In the genomic region with DNA sequence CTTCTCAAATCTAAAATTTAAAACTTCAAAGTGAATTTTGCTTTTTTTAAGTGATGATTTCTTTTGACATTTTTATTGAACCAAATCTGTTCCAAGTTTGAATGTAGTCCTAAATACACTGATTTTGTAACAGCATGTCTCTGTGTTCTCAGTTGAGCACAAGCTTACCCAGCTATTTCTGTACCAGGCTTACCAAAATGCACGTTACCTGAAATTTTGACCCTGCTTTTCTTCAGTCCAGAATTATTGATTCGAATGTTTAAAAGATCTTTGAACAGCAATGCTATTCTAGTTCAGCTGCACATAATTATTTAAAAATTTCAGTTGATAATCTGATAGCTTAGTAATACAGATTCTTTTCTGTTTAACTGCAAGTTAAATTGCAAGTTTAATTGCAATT, we compare ENCODE assay signal across 21 cellular contexts. TPM values are rescaled to one million over a fixed set of nuclear protein-coding genes. Genes with fewer than 3 reads are reported as not detected.
A peak's percentile ranks its signal among the peaks of the same experiment; 100 is the strongest.
DNase-seq lines count a peak whose midpoint lies in the region; ATAC-seq, FAIRE-seq and TF ChIP-seq lines count a peak whose summit lies in the region.
"Had no signal": no experiment of that assay in that cellular context is flagged by ENCODE, and none has a peak within 500 bp of the region (broad histone marks: within the 10 kb centered on the region; RNA-seq: fewer than 3 reads in every experiment).

No MANE protein-coding gene starts in this region.

- DNase-seq in HepG2 (ENCODE audit: low spot score), result no peak
- no peak for DNase-seq in right lobe of liver
- DNase-seq in activated T-helper 1 cell treated with anti-CD3 and anti-CD28 coated beads, Interleukin-12 subunit alpha, Interleukin-12 subunit beta, Interleukin-2, Interleukin-4 antibody, amounts not matched to agents 30 ng/mL and 10 ng/mL and 1 ng/mL, durations not matched to agents 14 hours and 24 hours and 36 hours (ENCODE audit: low spot score), result no peak
- DNase-seq in stimulated activated effector memory CD8-positive, alpha-beta T cell treated with anti-CD3 and anti-CD28 coated beads, Interleukin-12 subunit alpha, Interleukin-12 subunit beta, amount 100 ng/mL, for 72 hours (ENCODE audit: low spot score in 2 of 2), result no peak
- DNase-seq: AML-193; Caco-2; Calu3; CD4-positive, alpha-beta T cell; CD8-positive, alpha-beta T cell; DMS79 treated with DMSO at 0.1 percent for 48 hours; GF-D8 had no signal

- no peak overlapping the region for H3K4me3 Mint-ChIP-seq in activated T-helper 1 cell treated with anti-CD3 and anti-CD28 coated beads, Interleukin-12 subunit alpha, Interleukin-12 subunit beta, Interleukin-2, Interleukin-4 antibody, amounts not matched to agents 30 ng/mL and 10 ng/mL and 1 ng/mL, durations not matched to agents 14 hours and 24 hours and 36 hours
- no peak overlapping the region for H3K4me3 Mint-ChIP-seq in stimulated activated effector memory CD8-positive, alpha-beta T cell treated with anti-CD3 and anti-CD28 coated beads, Interleukin-12 subunit alpha, Interleukin-12 subunit beta, amount 100 ng/mL, for 72 hours
- H3K4me3 Mint-ChIP-seq: B cell; CD4-positive, alpha-beta T cell; CD8-positive, alpha-beta T cell had no signal

- no peaks in the 10 kb centered on the region for H3K27me3 Mint-ChIP-seq in activated T-helper 1 cell treated with anti-CD3 and anti-CD28 coated beads, Interleukin-12 subunit alpha, Interleukin-12 subunit beta, Interleukin-2, Interleukin-4 antibody, amounts not matched to agents 30 ng/mL and 10 ng/mL and 1 ng/mL, durations not matched to agents 14 hours and 24 hours and 36 hours (ENCODE audit: insufficient read depth)
- H3K27me3 Mint-ChIP-seq: B cell; CD4-positive, alpha-beta T cell had no signal

- H3K27ac ChIP-seq in liver (ENCODE audit: low read depth in 1 of 2, low read length in 2 of 2) (no peak overlapping the region), HepG2 (ENCODE audit: extremely low read length, insufficient read depth, low read length) (no peak overlapping the region), right lobe of liver (peak overlapping the region in 2 of 3 donors; percentile 54 to 66)
- H3K27ac ChIP-seq: 22Rv1; A549; BLaER1 treated with 17β-estradiol and CSF1 and Interleukin-3, amounts not matched to agents 10 nM and 100 nM; C4-2B had no signal

- H3K4me3 ChIP-seq in liver (ENCODE audit: low read depth in 1 of 3, low read length in 3 of 3) (no peak overlapping the region), HepG2 (replicated peaks in 1 of 3; ENCODE audit: insufficient read depth in 1 of 3, low read depth in 2 of 3, low read length in 3 of 3) (no peak overlapping the region), right lobe of liver (no peak overlapping the region)
- H3K4me3 ChIP-seq: A549; BLaER1 treated with 17β-estradiol and CSF1 and Interleukin-3, amounts not matched to agents 10 nM and 100 nM had no signal

- no peak overlapping the region for H3K27ac Mint-ChIP-seq in activated T-helper 1 cell treated with anti-CD3 and anti-CD28 coated beads, Interleukin-12 subunit alpha, Interleukin-12 subunit beta, Interleukin-2, Interleukin-4 antibody, amounts not matched to agents 30 ng/mL and 10 ng/mL and 1 ng/mL, durations not matched to agents 14 hours and 24 hours and 36 hours
- H3K27ac Mint-ChIP-seq in stimulated activated effector memory CD8-positive, alpha-beta T cell treated with anti-CD3 and anti-CD28 coated beads, Interleukin-12 subunit alpha, Interleukin-12 subunit beta, amount 100 ng/mL, for 72 hours, result no peak overlapping the region
- H3K27ac Mint-ChIP-seq: B cell; CD4-positive, alpha-beta T cell; CD8-positive, alpha-beta T cell had no signal

- H3K4me2 ChIP-seq in HepG2 (ENCODE audit: low read depth, low read length), result no peak overlapping the region
- H3K4me2 ChIP-seq: A549; BLaER1 treated with 17β-estradiol and CSF1 and Interleukin-3, amounts not matched to agents 10 nM and 100 nM had no signal

- H3K36me3 ChIP-seq in liver (ENCODE audit: control insufficient read depth in 4 of 4, insufficient read depth in 3 of 4, low read depth in 1 of 4, low read length in 3 of 4) (peaks cover 4 to 27% (median 17%) of the 10 kb centered on the region in 4 donors), HepG2 (replicated peaks in 1 of 2; ENCODE audit: control insufficient read depth in 1 of 2, insufficient read depth in 2 of 2, low read length in 2 of 2) (peaks cover 1 to 17% of the 10 kb centered on the region in 2 experiments), right lobe of liver (peaks cover 0 to 51% (median 9%) of the 10 kb centered on the region in 4 donors)

- TF ChIP-seq CTCF in liver (IDR thresholded peaks at IDR 0.05; ENCODE audit: low read depth, low read length, missing input control) (no peak), HepG2 (CRISPR knock-in tag; IDR thresholded peaks at IDR 0.05) (no peak), right lobe of liver (IDR thresholded peaks at IDR 0.05) (no peak)

- TF ChIP-seq POLR2A in HepG2 (IDR thresholded peaks at IDR 0.05; ENCODE audit: insufficient read depth in 1 of 2, low read depth in 2 of 2, low read length in 2 of 2) (no peak), right lobe of liver (IDR thresholded peaks at IDR 0.05) (no peak)

- ATAC-seq in HepG2 (no peak), right lobe of liver (peak; percentile 74 to 92 (median 85))
- no peak for ATAC-seq in stimulated activated effector memory CD8-positive, alpha-beta T cell treated with anti-CD3 and anti-CD28 coated beads, Interleukin-12 subunit alpha, Interleukin-12 subunit beta, amount 100 ng/mL, for 72 hours
- ATAC-seq: A549; CD8-positive, alpha-beta T cell had no signal

- H3K4me1 ChIP-seq in liver (ENCODE audit: control insufficient read depth in 4 of 4, insufficient read depth in 4 of 4, low read length in 3 of 4) (peaks cover 3 to 14% (median 9%) of the 10 kb centered on the region in 4 donors), HepG2 (ENCODE audit: insufficient read depth, low read length) (no peaks in the 10 kb centered on the region), right lobe of liver (peaks cover 0 to 23% (median 10%) of the 10 kb centered on the region in 4 donors)
- H3K4me1 ChIP-seq: A549, Caco-2 had no signal

- no peaks in the 10 kb centered on the region for H4K20me1 ChIP-seq in HepG2 (ENCODE audit: insufficient read depth, low read length)
- H4K20me1 ChIP-seq: BLaER1 treated with 17β-estradiol and CSF1 and Interleukin-3, amounts not matched to agents 10 nM and 100 nM had no signal

- H3K36me3 Mint-ChIP-seq in activated T-helper 1 cell treated with anti-CD3 and anti-CD28 coated beads, Interleukin-12 subunit alpha, Interleukin-12 subunit beta, Interleukin-2, Interleukin-4 antibody, amounts not matched to agents 30 ng/mL and 10 ng/mL and 1 ng/mL, durations not matched to agents 14 hours and 24 hours and 36 hours (ENCODE audit: low read depth), result peaks cover 25% of the 10 kb centered on the region
- H3K36me3 Mint-ChIP-seq in stimulated activated effector memory CD8-positive, alpha-beta T cell treated with anti-CD3 and anti-CD28 coated beads, Interleukin-12 subunit alpha, Interleukin-12 subunit beta, amount 100 ng/mL, for 72 hours, result peaks cover 82% of the 10 kb centered on the region

- H3K9me3 ChIP-seq in liver (ENCODE audit: control insufficient read depth in 4 of 4, low read length in 3 of 4), result no peaks in the 10 kb centered on the region
- H3K9me3 ChIP-seq in HepG2 (ENCODE audit: low read length), result no peaks in the 10 kb centered on the region
- no peaks in the 10 kb centered on the region for H3K9me3 ChIP-seq in right lobe of liver
- H3K9me3 ChIP-seq: A549, Caco-2 had no signal

- POLR2A ChIA-PET in HepG2 (lab: Yijun Ruan, JAX), result no interaction called here

- TF ChIP-seq EP300 in HepG2 (IDR thresholded peaks at IDR 0.05; ENCODE audit: low read depth in 2 of 2, low read length in 2 of 2), result no peak
- TF ChIP-seq EP300 in HepG2 (CRISPR knock-in tag; IDR thresholded peaks at IDR 0.05; ENCODE audit: borderline replicate concordance), result no peak

- intact Hi-C loops in HepG2 (cut with micrococcal nuclease; ENCODE audit: unreplicated experiment), result no loop called here
- intact Hi-C loops in right lobe of liver (cut with DNase I), result no loop called here
- intact Hi-C loops in activated T-helper 1 cell treated with anti-CD3 and anti-CD28 coated beads, Interleukin-12 subunit alpha, Interleukin-12 subunit beta, Interleukin-2, Interleukin-4 antibody, amounts not matched to agents 30 ng/mL and 10 ng/mL and 1 ng/mL, durations not matched to agents 14 hours and 24 hours and 36 hours (cut with micrococcal nuclease), result no loop called here

- H3K27me3 ChIP-seq in liver (ENCODE audit: control insufficient read depth in 4 of 4, insufficient read depth in 4 of 4, low read length in 3 of 4) (no peaks in the 10 kb centered on the region), HepG2 (ENCODE audit: control insufficient read depth in 1 of 2, insufficient read depth in 2 of 2, low read length in 2 of 2) (no peaks in the 10 kb centered on the region), right lobe of liver (no peaks in the 10 kb centered on the region)
- H3K27me3 ChIP-seq: BLaER1 treated with 17β-estradiol and CSF1 and Interleukin-3, amounts not matched to agents 10 nM and 100 nM had no signal

- 37% methylated on average over 2 of the region's 2 CpGs for WGBS in liver
- WGBS in HepG2 (ENCODE audit: low lambda C conversion rate), result 89% methylated on average over 2 of the region's 2 CpGs
- 36% methylated on average over 2 of the region's 2 CpGs for WGBS in right lobe of liver (ENCODE audit: insufficient coverage, low coverage, low lambda C conversion rate, missing lambda C conversion rate)

- no peaks in the 10 kb centered on the region for H3K9me3 Mint-ChIP-seq in activated T-helper 1 cell treated with anti-CD3 and anti-CD28 coated beads, Interleukin-12 subunit alpha, Interleukin-12 subunit beta, Interleukin-2, Interleukin-4 antibody, amounts not matched to agents 30 ng/mL and 10 ng/mL and 1 ng/mL, durations not matched to agents 14 hours and 24 hours and 36 hours
- H3K9me3 Mint-ChIP-seq in stimulated activated effector memory CD8-positive, alpha-beta T cell treated with anti-CD3 and anti-CD28 coated beads, Interleukin-12 subunit alpha, Interleukin-12 subunit beta, amount 100 ng/mL, for 72 hours, result no peaks in the 10 kb centered on the region

- BruUV-seq in HepG2 (replicated peaks; lab: Mats Ljungman, UMichigan), result no TSS peak

- in situ Hi-C loops in HepG2 (cut with HindIII; ENCODE audit: extremely low pct_ligation_motif_present, low pct_unique_long_range_greater_than_20kb), result no loop called here

- CTCF ChIA-PET in HepG2 (lab: Yijun Ruan, JAX; ENCODE audit: low intra/inter-chr PET ratio, low total read pairs), result no interaction called here

- no peak overlapping the region for H3K9ac ChIP-seq in liver (ENCODE audit: low read depth in 1 of 2, low read length in 2 of 2)
- H3K9ac ChIP-seq in HepG2 (ENCODE audit: insufficient read depth, low read depth, low read length), result no peak overlapping the region
- H3K9ac ChIP-seq: BLaER1 treated with 17β-estradiol and CSF1 and Interleukin-3, amounts not matched to agents 10 nM and 100 nM had no signal

- peak; percentile 12 to 13 for TF ChIP-seq RAD21 in liver (IDR thresholded peaks at IDR 0.05)
- no peak for TF ChIP-seq RAD21 in HepG2 (CRISPR knock-in tag; IDR thresholded peaks at IDR 0.05)

- no peaks in the 10 kb centered on the region for H3K4me1 Mint-ChIP-seq in activated T-helper 1 cell treated with anti-CD3 and anti-CD28 coated beads, Interleukin-12 subunit alpha, Interleukin-12 subunit beta, Interleukin-2, Interleukin-4 antibody, amounts not matched to agents 30 ng/mL and 10 ng/mL and 1 ng/mL, durations not matched to agents 14 hours and 24 hours and 36 hours (ENCODE audit: low read depth)
- no peaks in the 10 kb centered on the region for H3K4me1 Mint-ChIP-seq in stimulated activated effector memory CD8-positive, alpha-beta T cell treated with anti-CD3 and anti-CD28 coated beads, Interleukin-12 subunit alpha, Interleukin-12 subunit beta, amount 100 ng/mL, for 72 hours
- H3K4me1 Mint-ChIP-seq: B cell had no signal

- FAIRE-seq in HepG2 (lab: Jason Lieb, UNC), result no peak
- FAIRE-seq: A549, D721Med, G401.6, GM12891, GM19239 had no signal

- no peaks in the 10 kb centered on the region for H3K79me2 ChIP-seq in HepG2 (ENCODE audit: insufficient read depth, low read length)

- no peak overlapping the region for H2AFZ ChIP-seq in HepG2 (ENCODE audit: low read length)

RNA-seq across cellular contexts. Expression of a gene that starts 25.6 kb away (rescaled TPM):
- 10 to 100 TPM; 11.1 to 14.9 TPM for total RNA-seq in liver
- polyA plus RNA-seq in liver, result 1 to 10 TPM; 1.7 to 3.5 TPM
- total RNA-seq in HepG2 (2016; rRNA removed; fragmentation: Illumina TruSeq; extraction: Trizol), result 6.0 and 6.8 TPM in 2 replicates
- total RNA-seq in HepG2 (2016; cell fraction: cytosol; rRNA removed; fragmentation: Illumina TruSeq; extraction: Trizol; ENCODE audit: low read depth), result 3.0 and 4.0 TPM in 2 replicates
- total RNA-seq in HepG2 (2016; cell fraction: insoluble cytoplasmic fraction; rRNA removed; fragmentation: Illumina TruSeq; extraction: Trizol), result 4.8 and 6.6 TPM in 2 replicates
- total RNA-seq in HepG2 (2016; cell fraction: membrane; rRNA removed; fragmentation: Illumina TruSeq; extraction: Trizol), result 4.0 and 7.0 TPM in 2 replicates
- total RNA-seq in HepG2 (2016; cell fraction: nucleus; rRNA removed; fragmentation: Illumina TruSeq; extraction: Trizol), result 8.4 and 9.1 TPM in 2 replicates
- 13.8 and 14.6 TPM in 2 replicates for polyA plus RNA-seq in HepG2 (2011; rRNA removed)
- 8.4 and 8.5 TPM in 2 replicates for polyA plus RNA-seq in HepG2 (2011; cell fraction: cytosol; rRNA removed)
- 15.1 and 16.9 TPM in 2 replicates for polyA plus RNA-seq in HepG2 (2011; cell fraction: nucleus; rRNA removed)
- polyA plus RNA-seq in HepG2 (2012), result 8.8 and 9.8 TPM in 2 replicates
- 0.53 and 1.4 TPM in 2 replicates for polyA plus RNA-seq in HepG2 (2016; cell fraction: cytosol; fragmentation: Illumina TruSeq; extraction: Trizol; ENCODE audit: low read depth)
- polyA plus RNA-seq in HepG2 (2016; cell fraction: insoluble cytoplasmic fraction; fragmentation: Illumina TruSeq; extraction: Trizol; ENCODE audit: low read depth), result 3.8 and 5.2 TPM in 2 replicates
- 2.3 and 3.6 TPM in 2 replicates for polyA plus RNA-seq in HepG2 (2016; cell fraction: membrane; fragmentation: Illumina TruSeq; extraction: Trizol; ENCODE audit: low read depth)
- 10.2 and 12.8 TPM in 2 replicates for polyA plus RNA-seq in HepG2 (2016; cell fraction: nucleus; fragmentation: Illumina TruSeq; extraction: Trizol; ENCODE audit: insufficient read depth, low read depth)
- polyA minus RNA-seq in HepG2 (2011; rRNA and poly(A)+ RNA removed; ENCODE audit: low replicate concordance), result 17.3 and 43.6 TPM in 2 replicates
- 13.8 and 14.4 TPM in 2 replicates for polyA minus RNA-seq in HepG2 (2011; cell fraction: cytosol; rRNA and poly(A)+ RNA removed)
- polyA minus RNA-seq in HepG2 (2011; cell fraction: nucleus; rRNA and poly(A)+ RNA removed), result 25.6 and 31.6 TPM in 2 replicates
- total RNA-seq in right lobe of liver, result 10 to 100 TPM in 1 of 6 experiments, 1 to 10 TPM in 5; 6.5 to 10.4 (median 7.7) TPM
- total RNA-seq in activated T-helper 1 cell treated with anti-CD3 and anti-CD28 coated beads, Interleukin-12 subunit alpha, Interleukin-12 subunit beta, Interleukin-2, Interleukin-4 antibody, amounts not matched to agents 30 ng/mL and 10 ng/mL and 1 ng/mL, durations not matched to agents 14 hours and 24 hours and 36 hours, result 7.5 and 8.0 TPM in 2 replicates

RNA-seq across cellular contexts. Expression of a gene that starts 49.6 kb away (rescaled TPM):
- total RNA-seq in liver, result 10 to 100 TPM in 1 of 2 donors, 1 to 10 TPM in 1; 6.8 to 11.3 TPM
- polyA plus RNA-seq in liver, result 1 to 10 TPM; 1.5 to 3.0 TPM
- total RNA-seq in HepG2 (2016; rRNA removed; fragmentation: Illumina TruSeq; extraction: Trizol), result 18.6 and 24.6 TPM in 2 replicates
- 2.3 and 2.6 TPM in 2 replicates for total RNA-seq in HepG2 (2016; cell fraction: cytosol; rRNA removed; fragmentation: Illumina TruSeq; extraction: Trizol; ENCODE audit: low read depth)
- 17.7 and 19.0 TPM in 2 replicates for total RNA-seq in HepG2 (2016; cell fraction: insoluble cytoplasmic fraction; rRNA removed; fragmentation: Illumina TruSeq; extraction: Trizol)
- 14.3 and 15.4 TPM in 2 replicates for total RNA-seq in HepG2 (2016; cell fraction: membrane; rRNA removed; fragmentation: Illumina TruSeq; extraction: Trizol)
- total RNA-seq in HepG2 (2016; cell fraction: nucleus; rRNA removed; fragmentation: Illumina TruSeq; extraction: Trizol), result 13.4 and 15.9 TPM in 2 replicates
- 8.3 and 9.2 TPM in 2 replicates for polyA plus RNA-seq in HepG2 (2011; rRNA removed)
- polyA plus RNA-seq in HepG2 (2011; cell fraction: cytosol; rRNA removed), result 6.9 and 7.6 TPM in 2 replicates
- polyA plus RNA-seq in HepG2 (2011; cell fraction: nucleus; rRNA removed), result 14.5 and 14.6 TPM in 2 replicates
- polyA plus RNA-seq in HepG2 (2012), result 6.5 and 8.6 TPM in 2 replicates
- 1.6 and 1.7 TPM in 2 replicates for polyA plus RNA-seq in HepG2 (2016; cell fraction: cytosol; fragmentation: Illumina TruSeq; extraction: Trizol; ENCODE audit: low read depth)
- 10.9 and 13.4 TPM in 2 replicates for polyA plus RNA-seq in HepG2 (2016; cell fraction: insoluble cytoplasmic fraction; fragmentation: Illumina TruSeq; extraction: Trizol; ENCODE audit: low read depth)
- polyA plus RNA-seq in HepG2 (2016; cell fraction: membrane; fragmentation: Illumina TruSeq; extraction: Trizol; ENCODE audit: low read depth), result 6.6 and 6.7 TPM in 2 replicates
- polyA plus RNA-seq in HepG2 (2016; cell fraction: nucleus; fragmentation: Illumina TruSeq; extraction: Trizol; ENCODE audit: insufficient read depth, low read depth), result 12.8 and 14.3 TPM in 2 replicates
- polyA minus RNA-seq in HepG2 (2011; rRNA and poly(A)+ RNA removed; ENCODE audit: low replicate concordance), result 34.4 and 42.3 TPM in 2 replicates
- 14.7 and 17.8 TPM in 2 replicates for polyA minus RNA-seq in HepG2 (2011; cell fraction: cytosol; rRNA and poly(A)+ RNA removed)
- 11.6 and 13.8 TPM in 2 replicates for polyA minus RNA-seq in HepG2 (2011; cell fraction: nucleus; rRNA and poly(A)+ RNA removed)
- total RNA-seq in right lobe of liver, result 10 to 100 TPM in 5 of 6 experiments, 1 to 10 TPM in 1; 8.7 to 11.2 (median 10.5) TPM
- 39.0 and 39.5 TPM in 2 replicates for total RNA-seq in activated T-helper 1 cell treated with anti-CD3 and anti-CD28 coated beads, Interleukin-12 subunit alpha, Interleukin-12 subunit beta, Interleukin-2, Interleukin-4 antibody, amounts not matched to agents 30 ng/mL and 10 ng/mL and 1 ng/mL, durations not matched to agents 14 hours and 24 hours and 36 hours

Comparison
In these comparisons a context has a peak if more than half of its experiments do, and no peak if none do; other contexts are left out.
1. H3K27ac ChIP-seq: peak in right lobe of liver (2 of 3); none in liver (0 of 2) and HepG2 (single experiment).
2. ATAC-seq: peak in right lobe of liver (4 of 4); none in HepG2 (single experiment) and stimulated activated effector memory CD8-positive, alpha-beta T cell treated with anti-CD3 and anti-CD28 coated beads, Interleukin-12 subunit alpha, Interleukin-12 subunit beta, amount 100 ng/mL, for 72 hours (single experiment).